In genomic region chr12:106956048-106956935, GRCh38 we compare ENCODE assay signal across 8 cellular contexts. TPM values are rescaled to one million over a fixed set of nuclear protein-coding genes. Genes with fewer than 3 reads are reported as not detected.
DNase-seq lines count a peak whose midpoint lies in the region; ATAC-seq and TF ChIP-seq lines count a peak whose summit lies in the region.

No MANE protein-coding gene starts in this region.

- H3K27me3 ChIP-seq in liver (ENCODE audit: control insufficient read depth in 4 of 4, insufficient read depth in 4 of 4, low read length in 3 of 4), result no peaks in the 10 kb centered on the region

- H3K9me3 ChIP-seq in liver (ENCODE audit: control insufficient read depth in 4 of 4, low read length in 3 of 4), result no peaks in the 10 kb centered on the region

- peaks cover 25% of the 10 kb centered on the region for H3K4me1 Mint-ChIP-seq in activated CD4-positive, alpha-beta T cell treated with anti-CD3 and anti-CD28 coated beads, Interleukin-2, amount 10 ng/mL, durations not matched to agents 7 days and 5 days

- H3K4me1 ChIP-seq in liver (ENCODE audit: control insufficient read depth in 4 of 4, insufficient read depth in 4 of 4, low read length in 3 of 4), result peaks cover 6 to 10% (median 7%) of the 10 kb centered on the region in 4 donors

- DNase-seq in 8988T, result peak; percentile 28
- DNase-seq in NCI-H345 treated with DMSO at 0.1 percent for 48 hours (lab: John Stamatoyannopoulos, UW; ENCODE audit: unreplicated experiment), result peak; percentile 55
- peak; percentile 66 for DNase-seq in activated CD4-positive, alpha-beta T cell treated with anti-CD3 and anti-CD28 coated beads, Interleukin-2, amount 10 ng/mL, durations not matched to agents 7 days and 5 days
- peak; percentile 89 for DNase-seq in dermis blood vessel endothelial cell
- DNase-seq in stimulated activated CD4-positive, alpha-beta T cell treated with anti-CD3 and anti-CD28 coated beads, Interleukin-2, amount 100 ng/mL, for 4 hours (ENCODE audit: low read depth), result peak; percentile 32

- H3K4me3 ChIP-seq in liver (ENCODE audit: low read depth in 1 of 3, low read length in 3 of 3), result peak overlapping the region; percentile 81 to 98 (median 90)

- H3K27ac ChIP-seq in liver (ENCODE audit: low read depth in 1 of 2, low read length in 2 of 2), result peak overlapping the region; percentile 93 to 95

- peak overlapping the region; percentile 98 for H3K27ac Mint-ChIP-seq in activated CD4-positive, alpha-beta T cell treated with anti-CD3 and anti-CD28 coated beads, Interleukin-2, amount 10 ng/mL, durations not matched to agents 7 days and 5 days

- CTCF ChIA-PET in activated CD4-positive, alpha-beta T cell treated with anti-CD3 and anti-CD28 coated beads, Interleukin-2, amount 10 ng/mL, durations not matched to agents 7 days and 5 days (lab: Charles Lee), result interaction anchor here (0.6 to 1.8 kb wide), 5 partner anchors 16 to 1623 kb away, joined by 3 to 6 read pairs (median 3); no protein-coding TSS in a partner anchor

- H3K4me3 Mint-ChIP-seq in activated CD4-positive, alpha-beta T cell treated with anti-CD3 and anti-CD28 coated beads, Interleukin-2, amount 10 ng/mL, durations not matched to agents 7 days and 5 days, result peak overlapping the region; percentile 96

- TF ChIP-seq POLR2A in GM18505 (IDR thresholded peaks at IDR 0.05; ENCODE audit: borderline replicate concordance, extremely low read depth, insufficient read depth, insufficient read length), result no peak

- peak overlapping the region; percentile 31 to 77 for H3K9ac ChIP-seq in liver (ENCODE audit: low read depth in 1 of 2, low read length in 2 of 2)

- POLR2A ChIA-PET in activated CD4-positive, alpha-beta T cell treated with anti-CD3 and anti-CD28 coated beads, Interleukin-2, amount 10 ng/mL, durations not matched to agents 7 days and 5 days (lab: Charles Lee), result no interaction called here

- under 1% methylated on average over 47 of the region's 47 CpGs for WGBS in liver

- ATAC-seq in GM18505 (IDR thresholded peaks at IDR 0.05; ENCODE audit: unreplicated experiment), result peak; percentile 27
- ATAC-seq in HG03045 (IDR thresholded peaks at IDR 0.05; ENCODE audit: unreplicated experiment), result peak; percentile 40

- H3K9me3 Mint-ChIP-seq in activated CD4-positive, alpha-beta T cell treated with anti-CD3 and anti-CD28 coated beads, Interleukin-2, amount 10 ng/mL, durations not matched to agents 7 days and 5 days, result no peaks in the 10 kb centered on the region

- TF ChIP-seq RAD21 in liver (IDR thresholded peaks at IDR 0.05), result peak; percentile 10 to 16

- peaks cover 6% of the 10 kb centered on the region for H3K27me3 Mint-ChIP-seq in activated CD4-positive, alpha-beta T cell treated with anti-CD3 and anti-CD28 coated beads, Interleukin-2, amount 10 ng/mL, durations not matched to agents 7 days and 5 days

- no peaks in the 10 kb centered on the region for H3K36me3 ChIP-seq in liver (ENCODE audit: control insufficient read depth in 4 of 4, insufficient read depth in 3 of 4, low read depth in 1 of 4, low read length in 3 of 4)

- H3K36me3 Mint-ChIP-seq in activated CD4-positive, alpha-beta T cell treated with anti-CD3 and anti-CD28 coated beads, Interleukin-2, amount 10 ng/mL, durations not matched to agents 7 days and 5 days (ENCODE audit: low read depth), result peaks cover 2% of the 10 kb centered on the region

- no peak for TF ChIP-seq CTCF in liver (IDR thresholded peaks at IDR 0.05; ENCODE audit: low read depth, low read length, missing input control)

TF ChIP-seq in liver, 16 proteins besides CTCF, POLR2A, EP300 and RAD21:
- TF ChIP-seq ATF3 (IDR thresholded peaks at IDR 0.05) (no peak), SP1 (IDR thresholded peaks at IDR 0.05) (peak; percentile 18), FOXA2 (IDR thresholded peaks at IDR 0.05) (no peak), HNF4A (conservative IDR thresholded peaks at IDR 0.05) (peak in 1 of 2 donors; percentile 4), YY1 (IDR thresholded peaks at IDR 0.05) (peak; percentile 28), NR2F2 (IDR thresholded peaks at IDR 0.05) (no peak), TAF1 (conservative IDR thresholded peaks at IDR 0.05) (peak; percentile 51), EGR1 (IDR thresholded peaks at IDR 0.05; ENCODE audit: low read depth in 2 of 2) (peak in 1 of 2 donors; percentile 31)
TF ChIP-seq in liver: peak in this region for 5.

RNA-seq across cellular contexts. Expression of gene TMEM263, which starts 0.6 kb away (rescaled TPM):
- total RNA-seq in activated CD4-positive, alpha-beta T cell treated with anti-CD3 and anti-CD28 coated beads, Interleukin-2, amount 10 ng/mL, durations not matched to agents 7 days and 5 days, result 10 to 100 TPM; 32.6 to 33.2 TPM
- 46.8 and 48.1 TPM in 2 replicates for total RNA-seq in dermis blood vessel endothelial cell
- 10 to 100 TPM; 21.8 to 38.0 TPM for total RNA-seq in liver
- polyA plus RNA-seq in liver, result 10 to 100 TPM; 21.4 to 22.1 TPM

RNA-seq across cellular contexts. Expression of gene MTERF2, which starts 30.7 kb away (rescaled TPM):
- 1 to 10 TPM; 6.8 to 7.7 TPM for total RNA-seq in activated CD4-positive, alpha-beta T cell treated with anti-CD3 and anti-CD28 coated beads, Interleukin-2, amount 10 ng/mL, durations not matched to agents 7 days and 5 days
- 6.5 and 7.2 TPM in 2 replicates for total RNA-seq in dermis blood vessel endothelial cell
- 10 to 100 TPM; 13.6 to 13.8 TPM for total RNA-seq in liver
- 10 to 100 TPM in 1 of 2 donors, 1 to 10 TPM in 1; 6.4 to 18.9 TPM for polyA plus RNA-seq in liver

Comparison
In these comparisons a context has a peak if more than half of its experiments do, and no peak if none do; other contexts are left out.
1. Peak in every context shown above with its lines: DNase-seq, ATAC-seq, H3K4me3 ChIP-seq and H3K27ac ChIP-seq.
2. DNase-seq: peak in every context shown above with its lines; median percentile 89 in dermis blood vessel endothelial cell; 66 in activated CD4-positive, alpha-beta T cell treated with anti-CD3 and anti-CD28 coated beads, Interleukin-2, amount 10 ng/mL, durations not matched to agents 7 days and 5 days; 55 in NCI-H345 treated with DMSO at 0.1 percent for 48 hours; 32 in stimulated activated CD4-positive, alpha-beta T cell treated with anti-CD3 and anti-CD28 coated beads, Interleukin-2, amount 100 ng/mL, for 4 hours; 28 in 8988T.